In the genomic region with DNA sequence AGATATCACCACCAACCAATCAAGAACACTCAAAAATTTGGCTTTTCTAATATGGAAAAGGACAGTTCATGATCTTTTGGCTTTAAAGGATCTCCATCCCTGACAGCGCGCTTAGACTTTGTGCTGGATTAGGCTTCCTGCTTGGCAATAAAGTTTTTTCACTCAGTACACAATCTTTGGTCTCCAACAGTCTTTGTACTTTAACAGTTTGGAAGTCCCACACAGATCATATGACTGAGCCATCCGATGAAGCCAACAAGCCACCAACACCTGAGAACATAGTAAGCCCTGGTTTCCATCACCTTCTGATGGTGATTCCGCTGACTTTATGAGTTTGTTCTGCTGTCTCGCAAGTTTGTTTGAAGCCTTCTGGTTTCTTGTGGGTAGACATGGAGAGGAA, we compare ENCODE assay signal across 24 cellular contexts. TPM values are rescaled to one million over a fixed set of nuclear protein-coding genes. Genes with fewer than 3 reads are reported as not detected.
DNase-seq lines count a peak whose midpoint lies in the region; ATAC-seq, FAIRE-seq and TF ChIP-seq lines count a peak whose summit lies in the region.
"Had no signal": no experiment of that assay in that cellular context is flagged by ENCODE, and none has a peak within 500 bp of the region (broad histone marks: within the 10 kb centered on the region; RNA-seq: fewer than 3 reads in every experiment).

No MANE protein-coding gene starts in this region.

- H3K9ac ChIP-seq in mammary epithelial cell (ENCODE audit: insufficient read depth, low read length) = no peak overlapping the region
- H3K9ac ChIP-seq: BLaER1 treated with 17β-estradiol and CSF1 and Interleukin-3, amounts not matched to agents 10 nM and 100 nM had no signal

- peak; percentile 31 for DNase-seq in activated naive CD4-positive, alpha-beta T cell treated with anti-CD3 and anti-CD28 coated beads for 36 hours
- DNase-seq in activated naive CD4-positive, alpha-beta T cell treated with anti-CD3 and anti-CD28 coated beads, Interleukin-2, amount 50 U/mL, for 16 hours = no peak
- DNase-seq in activated CD8-positive, alpha-beta T cell treated with anti-CD3 and anti-CD28 coated beads for 36 hours = peak; percentile 24
- peak; percentile 7 for DNase-seq in hepatocyte (ENCODE audit: low spot score)
- peak; percentile 38 for DNase-seq in small intestine
- DNase-seq in mammary epithelial cell = no peak
- no peak for DNase-seq in RCC 7860 (ENCODE audit: low spot score)
- no peak for DNase-seq in frontal cortex (ENCODE audit: low spot score in 2 of 2)
- DNase-seq: activated CD4-positive, alpha-beta T cell treated with anti-CD3 and anti-CD28 coated beads, Interleukin-2, amount 10 ng/mL, durations not matched to agents 7 days and 5 days; effector CD8-positive, alpha-beta T cell; kidney glomerular epithelial cell; MG63; NCI-H1417; NCI-H2107; pancreas; Peyer's patch; right cardiac atrium; stimulated activated CD8-positive, alpha-beta memory T cell treated with anti-CD3 and anti-CD28 coated beads, Interleukin-4, amount 100 ng/mL, for 48 hours; substantia nigra had no signal

- intact Hi-C loops in activated naive CD4-positive, alpha-beta T cell treated with anti-CD3 and anti-CD28 coated beads for 36 hours (cut with micrococcal nuclease) = loop anchor here (1.0 to 5.0 kb wide), 3 partner anchors 9 to 365 kb away; partner anchors contain the start of gene TEX2
- intact Hi-C loops in activated CD8-positive, alpha-beta T cell treated with anti-CD3 and anti-CD28 coated beads for 36 hours (cut with micrococcal nuclease) = no loop called here
- intact Hi-C loops in mammary epithelial cell (cut with micrococcal nuclease) = no loop called here

- no peaks in the 10 kb centered on the region for H3K27me3 Mint-ChIP-seq in activated naive CD4-positive, alpha-beta T cell treated with anti-CD3 and anti-CD28 coated beads for 36 hours (ENCODE audit: low read depth)
- no peaks in the 10 kb centered on the region for H3K27me3 Mint-ChIP-seq in activated CD8-positive, alpha-beta T cell treated with anti-CD3 and anti-CD28 coated beads for 36 hours
- H3K27me3 Mint-ChIP-seq: activated CD4-positive, alpha-beta T cell treated with anti-CD3 and anti-CD28 coated beads, Interleukin-2, amount 10 ng/mL, durations not matched to agents 7 days and 5 days; brain had no signal

- H3K79me2 ChIP-seq in hepatocyte (peaks cover 97% of the 10 kb centered on the region), mammary epithelial cell (ENCODE audit: insufficient read depth, low read length) (peaks cover 100% of the 10 kb centered on the region)

- no peaks in the 10 kb centered on the region for H3K9me3 Mint-ChIP-seq in activated naive CD4-positive, alpha-beta T cell treated with anti-CD3 and anti-CD28 coated beads for 36 hours
- no peaks in the 10 kb centered on the region for H3K9me3 Mint-ChIP-seq in activated CD8-positive, alpha-beta T cell treated with anti-CD3 and anti-CD28 coated beads for 36 hours
- H3K9me3 Mint-ChIP-seq: activated CD4-positive, alpha-beta T cell treated with anti-CD3 and anti-CD28 coated beads, Interleukin-2, amount 10 ng/mL, durations not matched to agents 7 days and 5 days; nephron had no signal

- no peak overlapping the region for H3K4me3 Mint-ChIP-seq in activated naive CD4-positive, alpha-beta T cell treated with anti-CD3 and anti-CD28 coated beads for 36 hours
- H3K4me3 Mint-ChIP-seq in activated CD8-positive, alpha-beta T cell treated with anti-CD3 and anti-CD28 coated beads for 36 hours = peak overlapping the region; percentile 61
- H3K4me3 Mint-ChIP-seq: activated CD4-positive, alpha-beta T cell treated with anti-CD3 and anti-CD28 coated beads, Interleukin-2, amount 10 ng/mL, durations not matched to agents 7 days and 5 days; brain; nephron had no signal

- H3K9me3 ChIP-seq in hepatocyte (ENCODE audit: low read depth) (no peaks in the 10 kb centered on the region), small intestine (ENCODE audit: control insufficient read depth, low read depth) (no peaks in the 10 kb centered on the region), mammary epithelial cell (replicated peaks; ENCODE audit: insufficient read depth, low read length) (no peaks in the 10 kb centered on the region)
- H3K9me3 ChIP-seq: BLaER1 treated with 17β-estradiol and CSF1 and Interleukin-3, amounts not matched to agents 10 nM and 100 nM; MG63; pancreas; Peyer's patch had no signal

- CTCF ChIA-PET in activated naive CD4-positive, alpha-beta T cell treated with anti-CD3 and anti-CD28 coated beads for 36 hours (lab: Charles Lee) = no interaction called here
- CTCF ChIA-PET in activated CD8-positive, alpha-beta T cell treated with anti-CD3 and anti-CD28 coated beads for 36 hours (lab: Charles Lee) = interaction anchor here (1.4 to 1.6 kb wide), 2 partner anchors 21 to 52 kb away, joined by 3 to 5 read pairs; no protein-coding TSS in a partner anchor
- CTCF ChIA-PET in mammary epithelial cell (lab: Charles Lee; ENCODE audit: low non-redundant PET) = no interaction called here

- H3K36me3 ChIP-seq in hepatocyte (replicated peaks; ENCODE audit: insufficient read depth, low read depth) = no peaks in the 10 kb centered on the region
- H3K36me3 ChIP-seq in small intestine (ENCODE audit: control insufficient read depth in 2 of 2, insufficient read depth in 2 of 2, low read length in 2 of 2) = no peaks in the 10 kb centered on the region
- H3K36me3 ChIP-seq in mammary epithelial cell (ENCODE audit: insufficient read depth, low read length) = no peaks in the 10 kb centered on the region
- H3K36me3 ChIP-seq: pancreas, Peyer's patch had no signal

- in situ Hi-C loops in mammary epithelial cell (cut with MboI; ENCODE audit: low sequenced_read_pairs in 2 of 2) = no loop called here

- H3K4me3 ChIP-seq in hepatocyte (no peak overlapping the region), small intestine (ENCODE audit: low read depth in 1 of 2, low read length in 2 of 2) (no peak overlapping the region), mammary epithelial cell (replicated peaks in 1 of 3; ENCODE audit: insufficient read depth in 1 of 3, low read depth in 2 of 3, low read length in 3 of 3) (no peak overlapping the region)
- H3K4me3 ChIP-seq: BLaER1 treated with 17β-estradiol and CSF1 and Interleukin-3, amounts not matched to agents 10 nM and 100 nM; MG63; pancreas; Peyer's patch had no signal

- FAIRE-seq in small intestine (lab: Jason Lieb, UNC) (no peak), RCC 7860 (lab: Jason Lieb, UNC) (no peak), frontal cortex (lab: Jason Lieb, UNC) (no peak)
- FAIRE-seq: H1, pancreas, urothelium cell line had no signal

- no peaks in the 10 kb centered on the region for H3K27me3 ChIP-seq in hepatocyte
- no peaks in the 10 kb centered on the region for H3K27me3 ChIP-seq in small intestine (ENCODE audit: control insufficient read depth in 2 of 2, insufficient read depth in 2 of 2, low read length in 2 of 2)
- no peaks in the 10 kb centered on the region for H3K27me3 ChIP-seq in mammary epithelial cell (ENCODE audit: insufficient read depth, low read length)
- H3K27me3 ChIP-seq: BLaER1 treated with 17β-estradiol and CSF1 and Interleukin-3, amounts not matched to agents 10 nM and 100 nM; MG63; pancreas; Peyer's patch had no signal

- no peak overlapping the region for H3K4me2 ChIP-seq in hepatocyte
- no peak overlapping the region for H3K4me2 ChIP-seq in mammary epithelial cell (ENCODE audit: insufficient read depth, low read depth, low read length)

- H3K36me3 Mint-ChIP-seq in activated naive CD4-positive, alpha-beta T cell treated with anti-CD3 and anti-CD28 coated beads for 36 hours (ENCODE audit: low read depth) = no peaks in the 10 kb centered on the region
- H3K36me3 Mint-ChIP-seq in activated CD8-positive, alpha-beta T cell treated with anti-CD3 and anti-CD28 coated beads for 36 hours (ENCODE audit: low read depth) = peaks cover 2% of the 10 kb centered on the region

- H4K20me1 ChIP-seq in hepatocyte (ENCODE audit: insufficient read depth, poor library complexity, severe bottlenecking) = peaks cover 37% of the 10 kb centered on the region
- peaks cover 19% of the 10 kb centered on the region for H4K20me1 ChIP-seq in mammary epithelial cell (ENCODE audit: insufficient read depth, low read length)

- no peak overlapping the region for H3K27ac Mint-ChIP-seq in activated naive CD4-positive, alpha-beta T cell treated with anti-CD3 and anti-CD28 coated beads for 36 hours
- H3K27ac Mint-ChIP-seq in activated CD8-positive, alpha-beta T cell treated with anti-CD3 and anti-CD28 coated beads for 36 hours = peak overlapping the region; percentile 87
- H3K27ac Mint-ChIP-seq: activated CD4-positive, alpha-beta T cell treated with anti-CD3 and anti-CD28 coated beads, Interleukin-2, amount 10 ng/mL, durations not matched to agents 7 days and 5 days; brain had no signal

- BruUV-seq in mammary epithelial cell (replicated peaks; lab: Mats Ljungman, UMichigan) = no TSS peak

- H3K9me2 ChIP-seq in hepatocyte (replicated peaks; ENCODE audit: insufficient read depth) = no peaks in the 10 kb centered on the region

- peaks cover 49% of the 10 kb centered on the region for H3K4me1 Mint-ChIP-seq in activated naive CD4-positive, alpha-beta T cell treated with anti-CD3 and anti-CD28 coated beads for 36 hours (ENCODE audit: low read depth)
- peaks cover 52% of the 10 kb centered on the region for H3K4me1 Mint-ChIP-seq in activated CD8-positive, alpha-beta T cell treated with anti-CD3 and anti-CD28 coated beads for 36 hours (ENCODE audit: low read depth)

- H3K4me1 ChIP-seq in hepatocyte (ENCODE audit: insufficient read depth) (peaks cover 6% of the 10 kb centered on the region), small intestine (ENCODE audit: control insufficient read depth in 2 of 2, insufficient read depth in 1 of 2, low read depth in 1 of 2, low read length in 1 of 2) (no peaks in the 10 kb centered on the region), mammary epithelial cell (ENCODE audit: insufficient read depth, low read length) (peaks cover 14% of the 10 kb centered on the region)

- dilution Hi-C loops in mammary epithelial cell (cut with HindIII; ENCODE audit: low sequenced_read_pairs) = no loop called here

- no peak overlapping the region for H3K27ac ChIP-seq in hepatocyte
- no peak overlapping the region for H3K27ac ChIP-seq in small intestine (ENCODE audit: low read depth in 1 of 2, low read length in 1 of 2)
- no peak overlapping the region for H3K27ac ChIP-seq in mammary epithelial cell (ENCODE audit: insufficient read depth, low read depth, low read length)
- H3K27ac ChIP-seq: BLaER1 treated with 17β-estradiol and CSF1 and Interleukin-3, amounts not matched to agents 10 nM and 100 nM; pancreas; Peyer's patch had no signal

- WGBS in hepatocyte (ENCODE audit: low lambda C conversion rate, missing lambda C conversion rate) = 85% methylated on average over 5 of the region's 5 CpGs
- WGBS in small intestine, 3 donors = 67 to 81% (median 68%) methylated on average over 5 of the region's 5 CpGs
- WGBS in mammary epithelial cell (ENCODE audit: low coverage, missing lambda C conversion rate) = 95% methylated on average over 5 of the region's 5 CpGs

- peak; percentile 34 for ATAC-seq in activated CD8-positive, alpha-beta T cell treated with anti-CD3 and anti-CD28 coated beads for 36 hours
- ATAC-seq: pancreas, right cardiac atrium had no signal

- no peak for TF ChIP-seq CTCF in activated CD8-positive, alpha-beta T cell treated with anti-CD3 and anti-CD28 coated beads for 36 hours (IDR thresholded peaks at IDR 0.05)
- TF ChIP-seq CTCF in hepatocyte (IDR thresholded peaks at IDR 0.05; ENCODE audit: poor library complexity) = no peak
- no peak for TF ChIP-seq CTCF in mammary epithelial cell (conservative IDR thresholded peaks at IDR 0.05 in 1 of 2, IDR thresholded peaks at IDR 0.05 in 1 of 2; ENCODE audit: extremely low read depth in 1 of 2, insufficient read depth in 1 of 2, low read depth in 1 of 2, low read length in 2 of 2)

- H2AFZ ChIP-seq in hepatocyte (no peak overlapping the region), mammary epithelial cell (ENCODE audit: low read depth, low read length) (no peak overlapping the region)

- POLR2A ChIA-PET in activated CD8-positive, alpha-beta T cell treated with anti-CD3 and anti-CD28 coated beads for 36 hours (lab: Charles Lee) = no interaction called here

RNA-seq across cellular contexts. Expression of gene SMURF2, which starts 34.3 kb away (rescaled TPM):
- 10 to 100 TPM in 1 of 2 experiments, 1 to 10 TPM in 1; 9.6 to 10.7 TPM for total RNA-seq in activated naive CD4-positive, alpha-beta T cell treated with anti-CD3 and anti-CD28 coated beads for 36 hours
- total RNA-seq in activated CD8-positive, alpha-beta T cell treated with anti-CD3 and anti-CD28 coated beads for 36 hours = 10 to 100 TPM; 13.8 to 13.9 TPM
- total RNA-seq in hepatocyte (26.0 and 31.3 TPM in 2 replicates), mammary epithelial cell (10 to 100 TPM; 68.7 to 93.7 TPM), frontal cortex (64.0 TPM)
- polyA plus RNA-seq in hepatocyte (14.3 and 17.1 TPM in 2 replicates), small intestine (10 to 100 TPM in 1 of 3 donors, 1 to 10 TPM in 2; 8.0 to 20.1 (median 8.9) TPM), mammary epithelial cell (33.2 TPM)
- polyA minus RNA-seq in mammary epithelial cell = 86.5 TPM

Comparison
In these comparisons a context has a peak if more than half of its experiments do, and no peak if none do; other contexts are left out.
1. DNase-seq: peak in activated naive CD4-positive, alpha-beta T cell treated with anti-CD3 and anti-CD28 coated beads for 36 hours (single experiment), activated CD8-positive, alpha-beta T cell treated with anti-CD3 and anti-CD28 coated beads for 36 hours (single experiment), hepatocyte (single experiment) and small intestine (single experiment); none in activated naive CD4-positive, alpha-beta T cell treated with anti-CD3 and anti-CD28 coated beads, Interleukin-2, amount 50 U/mL, for 16 hours (single experiment), mammary epithelial cell (single experiment), RCC 7860 (single experiment) and frontal cortex (0 of 2).